In the genomic region with DNA sequence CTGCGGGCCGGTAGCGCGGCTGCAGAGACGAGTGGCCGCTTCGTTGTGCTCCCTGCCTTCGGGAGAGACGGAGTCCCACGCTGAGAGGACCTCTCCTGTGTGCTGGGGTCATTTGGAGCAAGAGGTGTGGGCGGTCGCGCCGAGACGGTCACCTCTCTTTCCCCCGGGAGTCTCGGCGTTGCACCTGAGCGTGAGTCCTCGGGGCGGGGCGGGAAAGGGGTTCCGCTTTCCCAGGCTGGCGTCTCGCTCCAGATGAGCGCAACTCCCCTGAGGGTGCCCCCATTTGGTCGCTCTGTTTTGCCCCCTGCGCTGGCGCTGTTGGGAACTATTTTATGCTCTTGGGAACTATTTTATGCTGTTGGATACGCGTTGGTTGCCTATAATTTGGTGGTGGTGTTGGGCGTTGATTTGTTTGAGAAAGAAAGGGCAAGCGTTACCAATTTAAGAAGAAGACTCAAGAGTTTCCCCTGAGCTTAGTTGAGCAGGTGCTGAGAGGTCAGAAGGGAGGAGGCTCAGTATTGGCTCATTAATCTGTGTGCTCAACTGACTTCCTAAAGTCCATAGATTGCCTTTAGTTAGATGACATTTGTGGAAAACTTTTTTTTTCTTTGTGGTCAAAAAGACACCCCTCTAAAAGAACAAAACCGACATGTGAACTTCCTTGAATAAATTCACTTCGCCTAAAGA, we compare ENCODE assay signal across 8 cellular contexts. TPM values are rescaled to one million over a fixed set of nuclear protein-coding genes. Genes with fewer than 3 reads are reported as not detected.
A peak's percentile ranks its signal among the peaks of the same experiment; 100 is the strongest.
DNase-seq lines count a peak whose midpoint lies in the region; ATAC-seq and TF ChIP-seq lines count a peak whose summit lies in the region.

No MANE protein-coding gene starts in this region.

- no peaks in the 10 kb centered on the region for H3K9me2 ChIP-seq in hepatocyte (replicated peaks; ENCODE audit: insufficient read depth)

- WGBS in adipose tissue, 3 donors = 1 to 3% (median 3%) methylated on average over 35 of the region's 35 CpGs
- 4% methylated on average over 35 of the region's 35 CpGs for WGBS in hepatocyte (ENCODE audit: low lambda C conversion rate, missing lambda C conversion rate)

- peak overlapping the region; percentile 96 for H2AFZ ChIP-seq in hepatocyte

- peaks cover 14% of the 10 kb centered on the region for H3K79me2 ChIP-seq in hepatocyte

- peak; percentile 6 for ATAC-seq in GM19351 (IDR thresholded peaks at IDR 0.05; ENCODE audit: unreplicated experiment)

- H3K27me3 ChIP-seq in HL-60 (ENCODE audit: insufficient read depth, poor library complexity, severe bottlenecking) = no peaks in the 10 kb centered on the region
- H3K27me3 ChIP-seq in hepatocyte = peaks cover 6% of the 10 kb centered on the region

- CTCF ChIA-PET in RWPE1 (lab: Yijun Ruan, JAX) = no interaction called here

- DNase-seq in C1 segment of cervical spinal cord (lab: John Stamatoyannopoulos, UW) (peak in 9 of 14 donors; percentile 31 to 71 (median 62)), HL-60 (ENCODE audit: low read depth in 1 of 2, low spot score in 1 of 2) (peak; percentile 41 to 59), RWPE1 (ENCODE audit: low spot score) (no peak), hepatocyte (ENCODE audit: low spot score) (peak; percentile 58), retina (peak; percentile 82), NCI-H774 (lab: John Stamatoyannopoulos, UW) (no peak)

- no peak for TF ChIP-seq CTCF in HL-60 (IDR thresholded peaks at IDR 0.05; ENCODE audit: insufficient read depth, low read length)
- no peak for TF ChIP-seq CTCF in RWPE1 (conservative IDR thresholded peaks at IDR 0.05; ENCODE audit: low read depth)
- TF ChIP-seq CTCF in hepatocyte (IDR thresholded peaks at IDR 0.05; ENCODE audit: poor library complexity) = peak; percentile 4

- no peaks in the 10 kb centered on the region for H4K20me1 ChIP-seq in hepatocyte (ENCODE audit: insufficient read depth, poor library complexity, severe bottlenecking)

- peak overlapping the region; percentile 90 for H3K4me2 ChIP-seq in hepatocyte

- H3K4me1 ChIP-seq in hepatocyte (ENCODE audit: insufficient read depth) = peaks cover 7% of the 10 kb centered on the region

- H3K27ac ChIP-seq in HL-60 (replicated peaks) (peak overlapping the region; percentile 87), RWPE1 (peak overlapping the region; percentile 57), adipose tissue (ENCODE audit: low read depth, low read length) (peak overlapping the region; percentile 40), hepatocyte (peak overlapping the region; percentile 93)

- H3K4me3 ChIP-seq in HL-60 (replicated peaks; ENCODE audit: insufficient read depth, low read length) (peak overlapping the region; percentile 87), hepatocyte (peak overlapping the region; percentile 90)

- no peaks in the 10 kb centered on the region for H3K36me3 ChIP-seq in hepatocyte (replicated peaks; ENCODE audit: insufficient read depth, low read depth)

- POLR2A ChIA-PET in RWPE1 (lab: Yijun Ruan, JAX; ENCODE audit: low non-redundant PET) = no interaction called here

- H3K9me3 ChIP-seq in hepatocyte (ENCODE audit: low read depth) = no peaks in the 10 kb centered on the region

RNA-seq across cellular contexts. Expression of a gene that starts 0.7 kb away (rescaled TPM):
- polyA plus RNA-seq in adipose tissue (1 to 10 TPM; 1.5 to 8.0 (median 2.3) TPM), hepatocyte (1.7 and 4.6 TPM in 2 replicates)
- total RNA-seq in hepatocyte = 5.1 and 9.5 TPM in 2 replicates

Comparison
In these comparisons a context has a peak if more than half of its experiments do, and no peak if none do; other contexts are left out.
1. DNase-seq: peak in C1 segment of cervical spinal cord (9 of 14), HL-60 (2 of 2), hepatocyte (single experiment) and retina (single experiment); none in RWPE1 (single experiment) and NCI-H774 (single experiment).
2. H3K27ac ChIP-seq: peak in every context shown above with its lines; median percentile 93 in hepatocyte; 87 in HL-60; 57 in RWPE1; 40 in adipose tissue.